Comparison of ENCODE assay signal across 22 cellular contexts in the genomic region with DNA sequence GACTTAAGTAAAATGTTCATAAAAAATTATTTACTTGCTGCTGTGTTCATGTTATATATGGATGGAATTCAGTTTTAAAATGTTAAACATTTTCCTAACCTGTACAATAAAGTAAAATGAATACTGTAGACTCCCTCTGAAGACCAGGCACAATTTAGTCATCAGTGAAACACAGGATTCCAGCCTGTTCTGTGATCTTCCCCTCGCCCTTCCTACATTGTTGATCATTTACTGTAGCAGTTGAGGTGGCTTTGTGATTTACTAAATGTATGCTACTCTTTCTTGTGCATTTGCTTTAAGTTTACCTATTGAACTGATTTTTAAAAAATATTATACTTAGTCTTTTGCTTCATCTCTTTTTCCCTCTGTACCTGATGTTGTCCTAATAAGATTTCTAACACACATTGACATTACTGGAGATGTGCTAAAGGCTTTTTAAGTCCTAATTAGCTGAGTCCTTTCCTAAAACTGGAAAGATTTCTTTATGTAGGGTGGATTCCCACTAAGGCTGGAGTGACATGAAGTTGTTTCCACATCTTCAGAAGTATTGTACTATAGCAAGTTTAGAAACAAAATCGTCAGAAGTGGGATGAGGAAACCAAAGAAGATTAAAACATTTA.
A peak's percentile ranks its signal among the peaks of the same experiment; 100 is the strongest.
DNase-seq lines count a peak whose midpoint lies in the region; ATAC-seq and FAIRE-seq lines count a peak whose summit lies in the region.
"Had no signal": no experiment of that assay in that cellular context is flagged by ENCODE, and none has a peak within 500 bp of the region (broad histone marks: within the 10 kb centered on the region; RNA-seq: fewer than 3 reads in every experiment).

No MANE protein-coding gene starts in this region.

- peak; percentile 33 for FAIRE-seq in GM19239 (lab: Jason Lieb, UNC)
- FAIRE-seq in endometrium (lab: Jason Lieb, UNC), result peak; percentile 39
- FAIRE-seq: GM12891 had no signal

- ATAC-seq in HG03025 (IDR thresholded peaks at IDR 0.05; ENCODE audit: low FRiP score, unreplicated experiment), result no peak

- DNase-seq in GM19239 (ENCODE audit: insufficient read length, low spot score), result no peak
- DNase-seq in HuH-7 (ENCODE audit: low spot score), result peak; percentile 3
- DNase-seq in MV-4-11 (lab: John Stamatoyannopoulos, UW), result no peak
- DNase-seq in activated naive CD4-positive, alpha-beta T cell treated with anti-CD3 and anti-CD28 coated beads, Interleukin-2, amount 50 U/mL, for 16 hours, result no peak
- DNase-seq: 8988T; ACHN; BE2C; C1 segment of cervical spinal cord; CD4-positive, alpha-beta memory T cell; CD4-positive, CD25-positive, alpha-beta regulatory T cell; CD8-positive, alpha-beta memory T cell; COR-L47; DMS 273 treated with DMSO at 0.1 percent for 48 hours; DMS153; DMS53; DMS79; DND-41; EL; GDM1 had no signal
